Comparison of ENCODE assay signal across 24 cellular contexts in the genomic region with DNA sequence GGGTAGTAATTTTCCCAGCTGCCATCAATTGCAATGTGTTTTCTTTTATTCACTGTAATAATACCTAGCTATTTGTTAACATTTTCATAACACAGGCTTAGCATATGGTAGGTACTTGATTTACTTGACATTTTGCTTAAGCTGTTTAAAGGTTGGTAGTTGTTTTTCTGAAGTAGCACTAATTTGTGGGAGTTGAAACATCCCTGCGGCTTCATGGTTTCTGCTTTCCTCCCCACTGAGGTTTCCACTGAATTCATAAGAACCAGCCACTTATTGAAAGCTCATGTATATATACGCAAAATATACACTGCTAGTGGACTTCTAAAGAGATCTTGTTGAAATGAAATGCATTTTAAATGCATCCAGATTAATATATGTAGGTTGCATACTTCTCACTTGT.
DNase-seq lines count a peak whose midpoint lies in the region; ATAC-seq, FAIRE-seq and TF ChIP-seq lines count a peak whose summit lies in the region.
"Had no signal": no experiment of that assay in that cellular context is flagged by ENCODE, and none has a peak within 500 bp of the region (broad histone marks: within the 10 kb centered on the region; RNA-seq: fewer than 3 reads in every experiment).

No MANE protein-coding gene starts in this region.

- DNase-seq in H54 (ENCODE audit: insufficient read length, low spot score) (no peak), naive B cell (no peak), GM10248 (ENCODE audit: extremely low spot score) (no peak), omental fat pad (ENCODE audit: low spot score) (no peak)
- DNase-seq in stimulated activated naive B cell treated with anti-CD40 and anti-IgM and Interleukin-4, amounts not matched to agents 10 μg/mL and 1 μg/mL and 100 μg/mL, for 72 hours, result no peak
- no peak for DNase-seq in activated CD4-positive, alpha-beta T cell treated with anti-CD3 and anti-CD28 coated beads, Interleukin-2, amount 50 U/mL, for 1 hour
- DNase-seq: AML-193; Caco-2; Calu3; CD4-positive, alpha-beta T cell; CD8-positive, alpha-beta T cell; DMS79 treated with DMSO at 0.1 percent for 48 hours; GF-D8 had no signal

- no peaks in the 10 kb centered on the region for H3K27me3 Mint-ChIP-seq in naive B cell
- no peaks in the 10 kb centered on the region for H3K27me3 Mint-ChIP-seq in stimulated activated naive B cell treated with anti-CD40 and anti-IgM and Interleukin-4, amounts not matched to agents 10 μg/mL and 1 μg/mL and 100 μg/mL, for 72 hours
- H3K27me3 Mint-ChIP-seq: B cell; CD4-positive, alpha-beta T cell had no signal

- CTCF ChIA-PET in GM10248 (lab: Yijun Ruan, JAX), result no interaction called here

- no peak for ATAC-seq in naive B cell (ENCODE audit: low read depth in 2 of 2)
- ATAC-seq in stimulated activated naive B cell treated with anti-CD40 and anti-IgM and Interleukin-4, amounts not matched to agents 10 μg/mL and 1 μg/mL and 100 μg/mL, for 72 hours (replicated peaks), result peak; percentile 10 to 55
- no peak for ATAC-seq in omental fat pad (ENCODE audit: low FRiP score)
- ATAC-seq: A549; CD8-positive, alpha-beta T cell; GM12878 had no signal

- H3K4me2 ChIP-seq in OCI-LY3 (ENCODE audit: low read length), result peak overlapping the region; percentile 37
- H3K4me2 ChIP-seq: A549; BLaER1 treated with 17β-estradiol and CSF1 and Interleukin-3, amounts not matched to agents 10 nM and 100 nM had no signal

- TF ChIP-seq CTCF in OCI-LY3 (IDR thresholded peaks at IDR 0.05; ENCODE audit: low read depth, low read length) (no peak), GM10248 (IDR thresholded peaks at IDR 0.05; ENCODE audit: control extremely low read depth, extremely low read depth, low read depth, missing control alignments) (no peak), omental fat pad (IDR thresholded peaks at IDR 0.05) (no peak)

- H3K9ac ChIP-seq in OCI-LY3 (ENCODE audit: low read length), result no peak overlapping the region
- H3K9ac ChIP-seq: BLaER1 treated with 17β-estradiol and CSF1 and Interleukin-3, amounts not matched to agents 10 nM and 100 nM had no signal

- no peak overlapping the region for H3K4me3 Mint-ChIP-seq in naive B cell
- H3K4me3 Mint-ChIP-seq in stimulated activated naive B cell treated with anti-CD40 and anti-IgM and Interleukin-4, amounts not matched to agents 10 μg/mL and 1 μg/mL and 100 μg/mL, for 72 hours, result no peak overlapping the region
- H3K4me3 Mint-ChIP-seq: B cell; CD4-positive, alpha-beta T cell; CD8-positive, alpha-beta T cell had no signal

- peaks cover 29% of the 10 kb centered on the region for H3K27me3 ChIP-seq in OCI-LY3 (ENCODE audit: low read depth, low read length)
- H3K27me3 ChIP-seq: BLaER1 treated with 17β-estradiol and CSF1 and Interleukin-3, amounts not matched to agents 10 nM and 100 nM had no signal

- no peaks in the 10 kb centered on the region for H3K36me3 Mint-ChIP-seq in naive B cell
- peaks cover 11 to 19% of the 10 kb centered on the region in 2 donors for H3K36me3 Mint-ChIP-seq in stimulated activated naive B cell treated with anti-CD40 and anti-IgM and Interleukin-4, amounts not matched to agents 10 μg/mL and 1 μg/mL and 100 μg/mL, for 72 hours
- H3K36me3 Mint-ChIP-seq: CD8-positive, alpha-beta T cell had no signal

- peaks cover 63% of the 10 kb centered on the region for H3K4me1 ChIP-seq in OCI-LY3 (ENCODE audit: low read length)
- H3K4me1 ChIP-seq: A549, Caco-2 had no signal

- no peak overlapping the region for H3K27ac ChIP-seq in OCI-LY3 (ENCODE audit: low read length)
- H3K27ac ChIP-seq: 22Rv1; A549; BLaER1 treated with 17β-estradiol and CSF1 and Interleukin-3, amounts not matched to agents 10 nM and 100 nM; C4-2B had no signal

- peak overlapping the region; percentile 14; the same call in 1 of the 2 replicates for H3K4me3 ChIP-seq in OCI-LY3 (ENCODE audit: low read length)
- H3K4me3 ChIP-seq: A549; BLaER1 treated with 17β-estradiol and CSF1 and Interleukin-3, amounts not matched to agents 10 nM and 100 nM; GM12878 had no signal

- FAIRE-seq in H54 (lab: Jason Lieb, UNC), result peak; percentile 55
- FAIRE-seq: A549, D721Med, G401.6, GM12878, GM12892, GM18507 had no signal

- no peaks in the 10 kb centered on the region for H3K9me3 Mint-ChIP-seq in naive B cell
- H3K9me3 Mint-ChIP-seq in stimulated activated naive B cell treated with anti-CD40 and anti-IgM and Interleukin-4, amounts not matched to agents 10 μg/mL and 1 μg/mL and 100 μg/mL, for 72 hours, result peaks cover 0 to 5% of the 10 kb centered on the region in 2 donors
- H3K9me3 Mint-ChIP-seq: CD4-positive, alpha-beta T cell; CD8-positive, alpha-beta T cell had no signal

- peaks cover 18 to 38% (median 31%) of the 10 kb centered on the region in 3 donors for H3K4me1 Mint-ChIP-seq in naive B cell
- peaks cover 30 to 64% of the 10 kb centered on the region in 2 donors for H3K4me1 Mint-ChIP-seq in stimulated activated naive B cell treated with anti-CD40 and anti-IgM and Interleukin-4, amounts not matched to agents 10 μg/mL and 1 μg/mL and 100 μg/mL, for 72 hours

- POLR2A ChIA-PET in GM10248 (lab: Yijun Ruan, JAX), result no interaction called here

- TF ChIP-seq POLR2A in H54 (IDR thresholded peaks at IDR 0.05; ENCODE audit: low read depth, low read length), result no peak

- H3K27ac Mint-ChIP-seq in naive B cell, result peak overlapping the region in 4 of 6 donors; percentile 8 to 86 (median 36)
- peak overlapping the region; percentile 92 for H3K27ac Mint-ChIP-seq in stimulated activated naive B cell treated with anti-CD40 and anti-IgM and Interleukin-4, amounts not matched to agents 10 μg/mL and 1 μg/mL and 100 μg/mL, for 72 hours
- H3K27ac Mint-ChIP-seq: B cell; CD4-positive, alpha-beta T cell; CD8-positive, alpha-beta T cell had no signal

- H4K20me1 ChIP-seq in OCI-LY3 (ENCODE audit: insufficient read depth, low read length), result no peaks in the 10 kb centered on the region
- H4K20me1 ChIP-seq: BLaER1 treated with 17β-estradiol and CSF1 and Interleukin-3, amounts not matched to agents 10 nM and 100 nM had no signal

- no peaks in the 10 kb centered on the region for H3K79me2 ChIP-seq in OCI-LY3 (ENCODE audit: low read length)

- H3K36me3 ChIP-seq in OCI-LY3 (replicated peaks; ENCODE audit: low read depth, low read length), result no peaks in the 10 kb centered on the region
- H3K36me3 ChIP-seq: BLaER1 treated with 17β-estradiol and CSF1 and Interleukin-3, amounts not matched to agents 10 nM and 100 nM had no signal

- no peak overlapping the region for H2AFZ ChIP-seq in OCI-LY3 (ENCODE audit: low read depth, low read length)

- H3K9me3 ChIP-seq in OCI-LY3 (ENCODE audit: insufficient read depth, low read length), result no peaks in the 10 kb centered on the region
- H3K9me3 ChIP-seq: A549; BLaER1 treated with 17β-estradiol and CSF1 and Interleukin-3, amounts not matched to agents 10 nM and 100 nM; Caco-2 had no signal

Comparison
In these comparisons a context has a peak if more than half of its experiments do, and no peak if none do; other contexts are left out.
1. ATAC-seq: peak in stimulated activated naive B cell treated with anti-CD40 and anti-IgM and Interleukin-4, amounts not matched to agents 10 μg/mL and 1 μg/mL and 100 μg/mL, for 72 hours (2 of 2); none in naive B cell (0 of 2) and omental fat pad (single experiment).